ENCODE assay signal across 23 cellular contexts in genomic region chr3:133988631-133989161, GRCh38. TPM values are rescaled to one million over a fixed set of nuclear protein-coding genes. Genes with fewer than 3 reads are reported as not detected.
DNase-seq lines count a peak whose midpoint lies in the region; ATAC-seq, FAIRE-seq and TF ChIP-seq lines count a peak whose summit lies in the region.
"Had no signal": no experiment of that assay in that cellular context is flagged by ENCODE, and none has a peak within 500 bp of the region (broad histone marks: within the 10 kb centered on the region; RNA-seq: fewer than 3 reads in every experiment).

No MANE protein-coding gene starts in this region.

- no peak overlapping the region for H4K8ac ChIP-seq in H1 (ENCODE audit: extremely low read depth, insufficient read depth, low read length)

- peak; percentile 32 for FAIRE-seq in H1 (lab: Jason Lieb, UNC)
- peak; percentile 48 for FAIRE-seq in keratinocyte (lab: Jason Lieb, UNC)
- FAIRE-seq: islet of Langerhans had no signal

- H3K9ac ChIP-seq in H1 (replicated peaks in 1 of 4; ENCODE audit: extremely low read depth in 1 of 4, low read depth in 3 of 4, low read length in 3 of 4), result no peak overlapping the region
- H3K9ac ChIP-seq in keratinocyte (ENCODE audit: control insufficient read depth, extremely low read depth, insufficient read depth, low read length), result no peak overlapping the region

- no peak for TF ChIP-seq EP300 in H1 (IDR thresholded peaks at IDR 0.05; ENCODE audit: borderline replicate concordance in 1 of 2, low read depth in 2 of 2, low read length in 2 of 2)

- no peak overlapping the region for H4K5ac ChIP-seq in H1 (ENCODE audit: insufficient read length, low read depth, low read length)

- H3K27ac Mint-ChIP-seq in HFFc6, result no peak overlapping the region
- H3K27ac Mint-ChIP-seq: activated naive CD8-positive, alpha-beta T cell; IgD-negative memory B cell; natural killer cell treated with Interleukin-12 subunit alpha and Interleukin-12 subunit beta and Interleukin-15 and Interleukin-18, amount 100 ng/mL, for 72 hours had no signal

- no peak for TF ChIP-seq POLR2A in H1 (IDR thresholded peaks at IDR 0.05; ENCODE audit: control extremely low read depth in 1 of 2, low read depth in 2 of 2, low read length in 2 of 2)

- H3K9me3 Mint-ChIP-seq in HFFc6, result no peaks in the 10 kb centered on the region
- H3K9me3 Mint-ChIP-seq: natural killer cell treated with Interleukin-12 subunit alpha and Interleukin-12 subunit beta and Interleukin-15 and Interleukin-18, amount 100 ng/mL, for 72 hours had no signal

- peak overlapping the region; percentile 64 for H3K18ac ChIP-seq in H1 (ENCODE audit: extremely low read depth, low read length)

- H3K14ac ChIP-seq in H1 (ENCODE audit: insufficient read length), result no peak overlapping the region

- TF ChIP-seq CTCF in H1 (IDR thresholded peaks at IDR 0.05; ENCODE audit: control extremely low read depth in 1 of 3, insufficient read depth in 1 of 3, low read depth in 1 of 3, low read length in 3 of 3), result no peak
- TF ChIP-seq CTCF in keratinocyte (optimal IDR thresholded peaks at IDR 0.05 in 1 of 3, IDR thresholded peaks at IDR 0.05 in 1 of 3, conservative IDR thresholded peaks at IDR 0.05 in 1 of 3; ENCODE audit: extremely low read depth in 1 of 3, insufficient read depth in 2 of 3, low read length in 3 of 3), result no peak
- no peak for TF ChIP-seq CTCF in HFFc6 (IDR thresholded peaks at IDR 0.05)

- peak overlapping the region; percentile 76 for H2BK120ac ChIP-seq in H1 (replicated peaks; ENCODE audit: low read depth, low read length)

- no peak overlapping the region for H3K4ac ChIP-seq in H1 (replicated peaks; ENCODE audit: insufficient read length, low read depth, low read length)

- intact Hi-C loops in sciatic nerve (cut with DNase I), result no loop called here

- H3K4me1 Mint-ChIP-seq in HFFc6 (ENCODE audit: low read depth), result no peaks in the 10 kb centered on the region; the same call in 1 of the 2 replicates

- H2BK15ac ChIP-seq in H1 (ENCODE audit: low read length), result no peak overlapping the region

- peak overlapping the region; percentile 68; the same call in 1 of the 2 replicates for H2BK5ac ChIP-seq in H1 (ENCODE audit: low read depth, low read length)

- no peaks in the 10 kb centered on the region for H3K36me3 Mint-ChIP-seq in HFFc6 (ENCODE audit: low read depth)
- H3K36me3 Mint-ChIP-seq: activated naive CD8-positive, alpha-beta T cell; natural killer cell treated with Interleukin-12 subunit alpha and Interleukin-12 subunit beta and Interleukin-15 and Interleukin-18, amount 100 ng/mL, for 72 hours had no signal

- H3K9me1 ChIP-seq in keratinocyte (ENCODE audit: control insufficient read depth, extremely low read depth, insufficient read depth, low read length), result no peaks in the 10 kb centered on the region

- no peak overlapping the region for H3K4me3 Mint-ChIP-seq in HFFc6
- H3K4me3 Mint-ChIP-seq: activated naive CD8-positive, alpha-beta T cell; IgD-negative memory B cell; natural killer cell treated with Interleukin-12 subunit alpha and Interleukin-12 subunit beta and Interleukin-15 and Interleukin-18, amount 100 ng/mL, for 72 hours had no signal

- H2AK5ac ChIP-seq in H1 (ENCODE audit: low read depth, low read length), result 0 out of 2 replicates have a peak overlapping the region, but pooled peaks have one; percentile 78

- peaks cover 17% of the 10 kb centered on the region for H3K27me3 Mint-ChIP-seq in HFFc6 (ENCODE audit: insufficient read depth)

- TF ChIP-seq RAD21 in H1 (IDR thresholded peaks at IDR 0.05 in 1 of 2, conservative IDR thresholded peaks at IDR 0.05 in 1 of 2; ENCODE audit: low read depth in 2 of 2, low read length in 2 of 2), result no peak

- H4K91ac ChIP-seq in H1 (replicated peaks; ENCODE audit: insufficient read length, low read length), result peak overlapping the region; percentile 61

- whole genome bisulfite sequencing in H1 (ENCODE audit: extremely low coverage in 1 of 2, insufficient coverage in 1 of 2, insufficient read length in 1 of 2, insufficient replicate concordance in 2 of 2, low coverage in 1 of 2, low lambda C conversion rate in 2 of 2, missing lambda C conversion rate in 1 of 2), 2 experiments, result 27% methylated on average over 9 of the region's 9 CpGs; no CpG with 5 or more reads in 1 of the 2 experiments

- peaks cover 3 to 20% (median 8%) of the 10 kb centered on the region in 4 experiments; a peak in 5 of 7 replicates for H3K4me1 ChIP-seq in H1 (replicated peaks in 1 of 4; ENCODE audit: control insufficient read depth in 3 of 4, insufficient read depth in 4 of 4, low read length in 3 of 4)
- peaks cover 14% of the 10 kb centered on the region for H3K4me1 ChIP-seq in keratinocyte (ENCODE audit: control insufficient read depth, extremely low read depth, insufficient read depth, low read length)

- CTCF ChIA-PET in H1 (lab: Charles Lee; ENCODE audit: partially characterized antibody), result no interaction called here

- ATAC-seq in sciatic nerve (no peak), GM19455 (IDR thresholded peaks at IDR 0.05; ENCODE audit: unreplicated experiment) (no peak)
- ATAC-seq: natural killer cell treated with Interleukin-12 subunit alpha and Interleukin-12 subunit beta and Interleukin-15 and Interleukin-18, amount 100 ng/mL, for 72 hours; Right ventricle myocardium inferior had no signal

- DNase-seq in DMS 273 (lab: John Stamatoyannopoulos, UW; ENCODE audit: unreplicated experiment), result peak; percentile 25
- no peak for DNase-seq in DMS 273 treated with DMSO at 0.1 percent for 48 hours (lab: John Stamatoyannopoulos, UW)
- peak in 1 of 2 experiments; percentile 34 for DNase-seq in H1 (ENCODE audit: low read depth in 1 of 2, low spot score in 2 of 2)
- DNase-seq in keratinocyte (ENCODE audit: low read depth, low spot score), result no peak
- peak; percentile 21 for DNase-seq in sciatic nerve (ENCODE audit: low spot score)
- DNase-seq in stimulated activated naive CD4-positive, alpha-beta T cell (lab: John Stamatoyannopoulos, UW), result no peak
- DNase-seq in HFFc6, result no peak
- DNase-seq: AML-193, DND-41, mesenchymal stem cell, MM.1S, NCI-H1436 treated with DMSO at 0.1 percent for 48 hours, NCI-H2171, NCI-H526, SW 1271 had no signal

- no peaks in the 10 kb centered on the region for H3K79me1 ChIP-seq in H1 (ENCODE audit: low read depth, low read length)

- H2AFZ ChIP-seq in H1 (ENCODE audit: low read length) (peak overlapping the region; percentile 76), keratinocyte (ENCODE audit: control insufficient read depth, low read length) (no peak overlapping the region)

- H2BK12ac ChIP-seq in H1 (ENCODE audit: low read depth, low read length), result peak overlapping the region; percentile 81; the same call in 1 of the 2 replicates

- dilution Hi-C loops in keratinocyte (cut with MboI; ENCODE audit: extremely low pct_ligation_motif_present, low sequenced_read_pairs), result no loop called here

- peak overlapping the region; percentile 87 for H2BK20ac ChIP-seq in H1 (ENCODE audit: low read length)

- H3K56ac ChIP-seq in H1 (replicated peaks; ENCODE audit: insufficient read length, low read depth, low read length), result no peak overlapping the region

- H3K36me3 ChIP-seq in H1 (ENCODE audit: control insufficient read depth in 2 of 4, insufficient read depth in 4 of 4, low read length in 3 of 4), result no peaks in the 10 kb centered on the region
- no peaks in the 10 kb centered on the region for H3K36me3 ChIP-seq in keratinocyte (ENCODE audit: control insufficient read depth in 2 of 2, extremely low read depth in 1 of 2, insufficient read depth in 2 of 2, low read length in 2 of 2)

- no peaks in the 10 kb centered on the region for H3K9me3 ChIP-seq in H1 (ENCODE audit: insufficient read depth in 2 of 2, low read depth in 1 of 2, low read length in 1 of 2)
- no peaks in the 10 kb centered on the region for H3K9me3 ChIP-seq in keratinocyte (ENCODE audit: control insufficient read depth, low read depth, low read length)

- no peak overlapping the region for H3K27ac ChIP-seq in H1 (ENCODE audit: low read depth, low read length)
- H3K27ac ChIP-seq in keratinocyte (ENCODE audit: control insufficient read depth, insufficient read depth, low read length), result no peak overlapping the region
- H3K27ac ChIP-seq: 22Rv1 had no signal

- H3K4me2 ChIP-seq in H1 (ENCODE audit: insufficient read depth in 1 of 2, low read depth in 2 of 2, low read length in 2 of 2) (peak overlapping the region; percentile 14 to 50), keratinocyte (ENCODE audit: control insufficient read depth, extremely low read depth, insufficient read depth, low read depth, low read length) (no peak overlapping the region)

- POLR2A ChIA-PET in H1 (lab: Charles Lee; ENCODE audit: partially characterized antibody), result interaction anchor here (1.1 kb wide), 1 partner anchor 9 kb away, joined by 3 read pairs; no protein-coding TSS in a partner anchor

- peaks cover 0 to 6% (median 0%) of the 10 kb centered on the region in 4 experiments; a peak in 3 of 7 replicates for H3K27me3 ChIP-seq in H1 (replicated peaks in 1 of 4; ENCODE audit: control insufficient read depth in 3 of 4, extremely low read depth in 1 of 4, insufficient read depth in 3 of 4, low read length in 3 of 4)
- peaks cover 1% of the 10 kb centered on the region for H3K27me3 ChIP-seq in keratinocyte (ENCODE audit: control insufficient read depth, extremely low read depth, insufficient read depth, low read length)

- H3K4me3 ChIP-seq in H1 (ENCODE audit: extremely low read depth in 1 of 4, insufficient read depth in 2 of 4, low read depth in 3 of 4, low read length in 4 of 4), result no peak overlapping the region
- H3K4me3 ChIP-seq in keratinocyte (ENCODE audit: control insufficient read depth in 2 of 3, extremely low read depth in 1 of 3, insufficient read depth in 2 of 3, low read depth in 1 of 3, low read length in 3 of 3), result no peak overlapping the region

- H3K79me2 ChIP-seq in H1 (ENCODE audit: control insufficient read depth in 1 of 2, insufficient read depth in 2 of 2, low read length in 2 of 2) (no peaks in the 10 kb centered on the region), keratinocyte (ENCODE audit: control insufficient read depth, insufficient read depth, low read length) (no peaks in the 10 kb centered on the region)

- H3K23me2 ChIP-seq in H1 (ENCODE audit: low read depth, low read length), result no peaks in the 10 kb centered on the region

- H4K20me1 ChIP-seq in H1 (replicated peaks in 1 of 2; ENCODE audit: control insufficient read depth in 1 of 2, insufficient read depth in 2 of 2, low read length in 2 of 2) (no peaks in the 10 kb centered on the region), keratinocyte (ENCODE audit: control insufficient read depth, extremely low read depth, insufficient read depth, low read length) (no peaks in the 10 kb centered on the region)

- H3K23ac ChIP-seq in H1 (ENCODE audit: insufficient read length), result no peak overlapping the region

RNA-seq across cellular contexts. Expression of gene SLCO2A1, which starts 41.0 kb away (rescaled TPM):
- total RNA-seq in H1 (2021; fragmentation: NEBNext Ultra II Directional; extraction: Animal tissue kit (Norgen Biotek cat#: 25700)), result 1.1 TPM in 2 replicates
- polyA plus RNA-seq in H1 (2011; rRNA removed) (2.3 and 4.1 TPM in 2 replicates), keratinocyte (0.80 to 1.8 TPM (median 0.93 TPM) in 3 replicates)
- 1.3 TPM for polyA plus RNA-seq in H1 (2011; cell fraction: cytosol; rRNA removed)
- 5.7 TPM for polyA plus RNA-seq in H1 (2011; cell fraction: nucleus; rRNA removed)
- polyA plus RNA-seq in H1 (2012, experiment 1 of 2), result 0.72 to 2.4 TPM (median 1.6 TPM) in 4 replicates
- polyA plus RNA-seq in H1 (2012, experiment 2 of 2), result 0.87 TPM
- polyA plus RNA-seq in H1 (2013, experiment 1 of 2), result 2.4 TPM
- polyA plus RNA-seq in H1 (2013, experiment 2 of 2), result 2.6 TPM
- 2.0 and 2.2 TPM in 2 replicates for polyA minus RNA-seq in H1 (2011; rRNA and poly(A)+ RNA removed)
- polyA minus RNA-seq in H1 (2011; cell fraction: cytosol; rRNA and poly(A)+ RNA removed), result 0.29 TPM
- polyA minus RNA-seq in H1 (2011; cell fraction: nucleus; rRNA and poly(A)+ RNA removed), result 3.9 TPM
- 0.14 TPM for polyA plus RNA-seq in keratinocyte (2011; ENCODE audit: low read depth)
- 0.94 and 0.96 TPM in 2 replicates for polyA plus RNA-seq in keratinocyte (2011; cell fraction: cytosol; rRNA removed)
- 5.6 and 9.9 TPM in 2 replicates for polyA plus RNA-seq in keratinocyte (2011; cell fraction: nucleus; rRNA removed)
- 1.2 and 1.5 TPM in 2 replicates for polyA plus RNA-seq in keratinocyte (2012; ENCODE audit: low replicate concordance)
- polyA minus RNA-seq in keratinocyte, result 1.5 to 7.7 TPM (median 2.0 TPM) in 3 replicates
- 2.9 TPM for polyA minus RNA-seq in keratinocyte (2011; cell fraction: cytosol; rRNA and poly(A)+ RNA removed)
- polyA minus RNA-seq in keratinocyte (2011; cell fraction: nucleus; rRNA and poly(A)+ RNA removed), result 2.5 and 5.5 TPM in 2 replicates
- 34.1 TPM for total RNA-seq in sciatic nerve
- under 1 TPM in 2 of 6 experiments, not detected in 4; 0.13 to 0.17 TPM for total RNA-seq in HFFc6 (2021; fragmentation: NEBNext Ultra II Directional; extraction: Animal tissue kit (Norgen Biotek cat#: 25700))
- total RNA-seq: activated CD8-positive, alpha-beta memory T cell treated with anti-CD3 and anti-CD28 coated beads for 36 hours; natural killer cell treated with Interleukin-12 subunit alpha and Interleukin-12 subunit beta and Interleukin-15 and Interleukin-18, amount 100 ng/mL, for 72 hours had no signal
- polyA plus RNA-seq: IgD-negative memory B cell had no signal

Comparison
In these comparisons a context has a peak if more than half of its experiments do, and no peak if none do; other contexts are left out.
1. DNase-seq: peak in DMS 273 (single experiment) and sciatic nerve (single experiment); none in DMS 273 treated with DMSO at 0.1 percent for 48 hours (single experiment), keratinocyte (single experiment), stimulated activated naive CD4-positive, alpha-beta T cell (0 of 6) and HFFc6 (single experiment).
2. RNA of gene SLCO2A1, which starts 41.0 kb away (total RNA-seq): 34.1 TPM in sciatic nerve (single experiment); 1.1 TPM in H1 and 0.13 to 0.17 TPM in HFFc6; every median in the first group is over 10 times any median in the second.